15 cellular contexts compared by ENCODE assay signal in genomic region chr5:148905541-148905940, GRCh38.
DNase-seq lines count a peak whose midpoint lies in the region; ATAC-seq and TF ChIP-seq lines count a peak whose summit lies in the region.
"Had no signal": no experiment of that assay in that cellular context is flagged by ENCODE, and none has a peak within 500 bp of the region (broad histone marks: within the 10 kb centered on the region; RNA-seq: fewer than 3 reads in every experiment).

No MANE protein-coding gene starts in this region.

- ATAC-seq in Right ventricle myocardium superior (ENCODE audit: poor library complexity), result no peak
- no peak for ATAC-seq in psoas muscle
- no peak for ATAC-seq in upper lobe of right lung
- ATAC-seq in GM21360 (IDR thresholded peaks at IDR 0.05; ENCODE audit: unreplicated experiment), result no peak
- ATAC-seq: A549, GM12878 had no signal

- H3K9me3 ChIP-seq in left ventricle myocardium inferior (replicated peaks) (no peaks in the 10 kb centered on the region), esophagus muscularis mucosa (no peaks in the 10 kb centered on the region), psoas muscle (no peaks in the 10 kb centered on the region), upper lobe of right lung (no peaks in the 10 kb centered on the region)
- H3K9me3 ChIP-seq: A549, HAP-1 had no signal

- no peak for TF ChIP-seq EP300 in esophagus muscularis mucosa (IDR thresholded peaks at IDR 0.05)

- no peak for TF ChIP-seq CTCF in left ventricle myocardium inferior (IDR thresholded peaks at IDR 0.05; ENCODE audit: borderline replicate concordance)
- no peak for TF ChIP-seq CTCF in esophagus muscularis mucosa (IDR thresholded peaks at IDR 0.05)
- TF ChIP-seq CTCF in psoas muscle (IDR thresholded peaks at IDR 0.05), result no peak
- no peak for TF ChIP-seq CTCF in upper lobe of right lung (IDR thresholded peaks at IDR 0.05)

- WGBS in esophagus muscularis mucosa, result 100% methylated on average over 1 of the region's 1 CpG
- 85 to 100% (median 91%) methylated on average over 1 of the region's 1 CpG for WGBS in psoas muscle, 3 donors

- H3K4me3 ChIP-seq in left ventricle myocardium inferior (no peak overlapping the region), esophagus muscularis mucosa (no peak overlapping the region), psoas muscle (no peak overlapping the region), upper lobe of right lung (no peak overlapping the region)
- H3K4me3 ChIP-seq: A549, GM12878, HAP-1 had no signal

- H3K27ac ChIP-seq in left ventricle myocardium inferior (replicated peaks), result peak overlapping the region; percentile 66
- peak overlapping the region in 3 of 4 donors; percentile 64 to 75 (median 68) for H3K27ac ChIP-seq in esophagus muscularis mucosa (replicated peaks in 1 of 4)
- peak overlapping the region; percentile 58 for H3K27ac ChIP-seq in psoas muscle
- peak overlapping the region; percentile 49 for H3K27ac ChIP-seq in upper lobe of right lung
- H3K27ac ChIP-seq: A549 had no signal

- peaks cover 32% of the 10 kb centered on the region for H3K4me1 ChIP-seq in left ventricle myocardium inferior
- H3K4me1 ChIP-seq in esophagus muscularis mucosa, result peaks cover 0 to 39% (median 30%) of the 10 kb centered on the region in 4 donors
- peaks cover 26% of the 10 kb centered on the region for H3K4me1 ChIP-seq in psoas muscle
- peaks cover 31% of the 10 kb centered on the region for H3K4me1 ChIP-seq in upper lobe of right lung
- H3K4me1 ChIP-seq: HAP-1 had no signal

- no peaks in the 10 kb centered on the region for H3K27me3 ChIP-seq in left ventricle myocardium inferior (ENCODE audit: low read depth)
- no peaks in the 10 kb centered on the region for H3K27me3 ChIP-seq in esophagus muscularis mucosa
- no peaks in the 10 kb centered on the region for H3K27me3 ChIP-seq in psoas muscle (ENCODE audit: insufficient read depth in 3 of 3, low read length in 2 of 3)
- no peaks in the 10 kb centered on the region for H3K27me3 ChIP-seq in upper lobe of right lung

- intact Hi-C loops in left ventricle myocardium inferior (cut with micrococcal nuclease) (no loop called here), Right ventricle myocardium superior (cut with DNase I) (no loop called here), esophagus muscularis mucosa (cut with DNase I) (no loop called here), psoas muscle (cut with DNase I) (no loop called here), upper lobe of right lung (cut with DNase I) (no loop called here)

- DNase-seq in left ventricle myocardium inferior, result no peak
- DNase-seq in Right ventricle myocardium superior, result no peak
- no peak for DNase-seq in esophagus muscularis mucosa (ENCODE audit: extremely low spot score)
- no peak for DNase-seq in psoas muscle
- DNase-seq in upper lobe of right lung, result no peak
- no peak for DNase-seq in AG08395 (ENCODE audit: low spot score)
- DNase-seq in AML-193 (lab: John Stamatoyannopoulos, UW), result no peak
- DNase-seq: CD4-positive, alpha-beta T cell; DMS79; NCI-H1092 treated with DMSO at 0.1 percent for 48 hours; NCI-H1694 had no signal

- H3K36me3 ChIP-seq in left ventricle myocardium inferior (no peaks in the 10 kb centered on the region), esophagus muscularis mucosa (no peaks in the 10 kb centered on the region), psoas muscle (ENCODE audit: insufficient read depth in 1 of 2, low read depth in 1 of 2) (no peaks in the 10 kb centered on the region), upper lobe of right lung (no peaks in the 10 kb centered on the region)
- H3K36me3 ChIP-seq: HAP-1 had no signal

- no peak for TF ChIP-seq POLR2A in esophagus muscularis mucosa (IDR thresholded peaks at IDR 0.05; ENCODE audit: low read depth)
